8 cellular contexts compared by ENCODE assay signal in genomic region chr12:112906712-112907414, GRCh38. TPM values are rescaled to one million over a fixed set of nuclear protein-coding genes. Genes with fewer than 3 reads are reported as not detected.
DNase-seq lines count a peak whose midpoint lies in the region; ATAC-seq lines count a peak whose summit lies in the region.

TSS of gene OAS1 (plus strand) at chr12:112906962. CDS start at chr12:112907040, 78 bp downstream.

- H4K8ac ChIP-seq in neuronal stem cell (ENCODE audit: low read depth, low read length): no peak within 1 kb of the TSS

- no peak within 1 kb of the TSS for H3K23ac ChIP-seq in neuronal stem cell (ENCODE audit: low read depth, low read length, poor library complexity)

- no peak within 1 kb of the TSS for H3K9ac ChIP-seq in neuronal stem cell (ENCODE audit: low read depth, low read length, poor library complexity)

- peak within 1 kb of the TSS; percentile 98 for H3K27ac Mint-ChIP-seq in activated CD4-positive, alpha-beta T cell treated with anti-CD3 and anti-CD28 coated beads, Interleukin-2, amount 10 ng/mL, durations not matched to agents 7 days and 5 days

- H3K9me3 ChIP-seq in neuronal stem cell (replicated peaks in 1 of 2; ENCODE audit: control insufficient read depth in 2 of 2, insufficient read depth in 1 of 2, low read depth in 1 of 2, low read length in 2 of 2): no peaks in the 10 kb centered on the region

- H3K79me1 ChIP-seq in neuronal stem cell (ENCODE audit: low read depth, low read length): no peaks in the 10 kb centered on the region

- peaks cover 0 to 3% of the 10 kb centered on the region in 2 donors for H3K4me1 ChIP-seq in neuronal stem cell (ENCODE audit: control insufficient read depth in 2 of 2, insufficient read depth in 1 of 2, low read depth in 1 of 2, low read length in 2 of 2)

- H3K27me3 Mint-ChIP-seq in activated CD4-positive, alpha-beta T cell treated with anti-CD3 and anti-CD28 coated beads, Interleukin-2, amount 10 ng/mL, durations not matched to agents 7 days and 5 days: no peaks in the 10 kb centered on the region

- no peak within 1 kb of the TSS for H2AK5ac ChIP-seq in neuronal stem cell (ENCODE audit: low read depth, low read length)

- H2BK5ac ChIP-seq in neuronal stem cell (ENCODE audit: low read length): no peak within 1 kb of the TSS

- H3K27me3 ChIP-seq in neuronal stem cell (ENCODE audit: control insufficient read depth in 3 of 3, insufficient read depth in 3 of 3, low read depth in 1 of 3, low read length in 3 of 3): no peaks in the 10 kb centered on the region

- H2BK15ac ChIP-seq in neuronal stem cell (ENCODE audit: low read length): no peak within 1 kb of the TSS

- POLR2A ChIA-PET in activated CD4-positive, alpha-beta T cell treated with anti-CD3 and anti-CD28 coated beads, Interleukin-2, amount 10 ng/mL, durations not matched to agents 7 days and 5 days (lab: Charles Lee): interaction anchor here (0.8 to 3.7 kb wide), 3 partner anchors 30 to 72 kb away, joined by 3 to 39 read pairs (median 12); partner anchors contain the start of genes OAS2 and OAS3

- no peak within 1 kb of the TSS for H4K91ac ChIP-seq in neuronal stem cell (ENCODE audit: low read depth, low read length, poor library complexity)

- H3K4me3 ChIP-seq in neuronal stem cell (ENCODE audit: low read length in 2 of 2): peak within 1 kb of the TSS in 1 of 2 donors; percentile 27

- no peaks in the 10 kb centered on the region for H3K36me3 ChIP-seq in neuronal stem cell (replicated peaks in 1 of 2; ENCODE audit: control insufficient read depth in 2 of 2, insufficient read depth in 2 of 2, low read length in 2 of 2)

- peaks cover 11% of the 10 kb centered on the region for H3K9me3 Mint-ChIP-seq in activated CD4-positive, alpha-beta T cell treated with anti-CD3 and anti-CD28 coated beads, Interleukin-2, amount 10 ng/mL, durations not matched to agents 7 days and 5 days

- DNase-seq in Right ventricle myocardium inferior (ENCODE audit: missing footprints) (no peak), cardiac septum (ENCODE audit: low spot score) (no peak), MV-4-11 (lab: John Stamatoyannopoulos, UW) (peak; percentile 92), fibroblast of peridontal ligament (ENCODE audit: extremely low read depth) (peak; percentile 65), neuronal stem cell (ENCODE audit: low spot score) (no peak), NCI-H187 (lab: John Stamatoyannopoulos, UW) (no peak)
- peak; percentile 75 for DNase-seq in activated CD4-positive, alpha-beta T cell treated with anti-CD3 and anti-CD28 coated beads, Interleukin-2, amount 10 ng/mL, durations not matched to agents 7 days and 5 days

- ATAC-seq in Right ventricle myocardium inferior: peak; percentile 84
- ATAC-seq in HG02571 (IDR thresholded peaks at IDR 0.05; ENCODE audit: unreplicated experiment): peak; percentile 69

- no peak within 1 kb of the TSS for H3K4ac ChIP-seq in neuronal stem cell (ENCODE audit: low read length)

- no peak within 1 kb of the TSS for H3K4me2 ChIP-seq in neuronal stem cell (ENCODE audit: insufficient read depth, low read length, poor library complexity, severe bottlenecking)

- no peak within 1 kb of the TSS for H3K14ac ChIP-seq in neuronal stem cell (ENCODE audit: low read length)

- peak within 1 kb of the TSS; percentile 98 for H3K4me3 Mint-ChIP-seq in activated CD4-positive, alpha-beta T cell treated with anti-CD3 and anti-CD28 coated beads, Interleukin-2, amount 10 ng/mL, durations not matched to agents 7 days and 5 days

- H2AFZ ChIP-seq in neuronal stem cell (ENCODE audit: low read length): peak within 1 kb of the TSS; percentile 79

- no peak within 1 kb of the TSS for H3K18ac ChIP-seq in neuronal stem cell (ENCODE audit: low read length)

- intact Hi-C loops in Right ventricle myocardium inferior (cut with DNase I) (no loop called here), cardiac septum (cut with DNase I) (loop anchor here (5.0 kb wide), 1 partner anchor 70 kb away; the partner anchor contains the start of gene OAS2)

- WGBS in neuronal stem cell (ENCODE audit: extremely low coverage in 2 of 2, insufficient read length in 2 of 2, insufficient replicate concordance in 1 of 2), 2 donors: no CpG with 5 or more reads among the region's 4 CpGs

- no peak within 1 kb of the TSS for H3K27ac ChIP-seq in neuronal stem cell (replicated peaks; ENCODE audit: low read length)

- H2BK120ac ChIP-seq in neuronal stem cell (ENCODE audit: low read depth, low read length): no peak within 1 kb of the TSS

- CTCF ChIA-PET in activated CD4-positive, alpha-beta T cell treated with anti-CD3 and anti-CD28 coated beads, Interleukin-2, amount 10 ng/mL, durations not matched to agents 7 days and 5 days (lab: Charles Lee): interaction anchor here (0.7 to 4.4 kb wide), 9 partner anchors 9 to 86 kb away, joined by 3 to 14 read pairs (median 6); partner anchors contain the start of genes OAS2 and OAS3

- no peak within 1 kb of the TSS for H2BK12ac ChIP-seq in neuronal stem cell (ENCODE audit: low read length)

- H3K36me3 Mint-ChIP-seq in activated CD4-positive, alpha-beta T cell treated with anti-CD3 and anti-CD28 coated beads, Interleukin-2, amount 10 ng/mL, durations not matched to agents 7 days and 5 days (ENCODE audit: low read depth): peaks cover 55% of the 10 kb centered on the region

- peaks cover 75% of the 10 kb centered on the region for H3K4me1 Mint-ChIP-seq in activated CD4-positive, alpha-beta T cell treated with anti-CD3 and anti-CD28 coated beads, Interleukin-2, amount 10 ng/mL, durations not matched to agents 7 days and 5 days

RNA-seq across cellular contexts. Expression of gene OAS1, which starts in this region (rescaled TPM):
- 6.1 TPM for total RNA-seq in Right ventricle myocardium inferior
- 4.0 TPM for total RNA-seq in cardiac septum
- total RNA-seq in activated CD4-positive, alpha-beta T cell treated with anti-CD3 and anti-CD28 coated beads, Interleukin-2, amount 10 ng/mL, durations not matched to agents 7 days and 5 days: 100 to 1,000 TPM; 194 to 197 TPM
- polyA plus RNA-seq in neuronal stem cell (2013, experiment 1 of 2): not detected
- polyA plus RNA-seq in neuronal stem cell (2013, experiment 2 of 2): not detected

Comparison
In these comparisons a context has a peak if more than half of its experiments do, and no peak if none do; other contexts are left out.
1. RNA of gene OAS1 (total RNA-seq): 194 to 197 TPM in activated CD4-positive, alpha-beta T cell treated with anti-CD3 and anti-CD28 coated beads, Interleukin-2, amount 10 ng/mL, durations not matched to agents 7 days and 5 days; 6.1 TPM in Right ventricle myocardium inferior (single experiment) and 4.0 TPM in cardiac septum (single experiment); every median in the first group is over 10 times any median in the second.
2. DNase-seq: peak in MV-4-11 (single experiment), activated CD4-positive, alpha-beta T cell treated with anti-CD3 and anti-CD28 coated beads, Interleukin-2, amount 10 ng/mL, durations not matched to agents 7 days and 5 days (single experiment) and fibroblast of peridontal ligament (single experiment); none in Right ventricle myocardium inferior (single experiment), cardiac septum (single experiment), neuronal stem cell (single experiment) and NCI-H187 (0 of 2).